33 cellular contexts compared by ENCODE assay signal in genomic region chr22:31728857-31729256, GRCh38.
"Had no signal": no experiment of that assay in that cellular context is flagged by ENCODE, and none has a peak within 500 bp of the region (broad histone marks: within the 10 kb centered on the region; RNA-seq: fewer than 3 reads in every experiment).

No MANE protein-coding gene starts in this region.

- H3K9me3 Mint-ChIP-seq: activated CD4-positive, alpha-beta T cell treated with anti-CD3 and anti-CD28 coated beads, Interleukin-2, amount 10 ng/mL, durations not matched to agents 7 days and 5 days; activated naive CD4-positive, alpha-beta T cell treated with anti-CD3 and anti-CD28 coated beads for 36 hours; activated naive CD4-positive, alpha-beta T cell treated with anti-CD3 and anti-CD28 coated beads, Interleukin-2, amount 50 U/mL, for 72 hours; activated T-cell treated with anti-CD3 and anti-CD28 coated beads, Interleukin-2, amount 50 U/mL, for 24 hours; activated T-helper 1 cell treated with anti-CD3 and anti-CD28 coated beads, Interleukin-12 subunit alpha, Interleukin-12 subunit beta, Interleukin-2, Interleukin-4 antibody, amounts not matched to agents 30 ng/mL and 10 ng/mL and 1 ng/mL, durations not matched to agents 14 hours and 24 hours and 36 hours; WTC11 had no signal

- DNase-seq: activated CD4-positive, alpha-beta T cell treated with anti-CD3 and anti-CD28 coated beads for 36 hours; activated CD4-positive, alpha-beta T cell treated with anti-CD3 and anti-CD28 coated beads, Interleukin-2, amount 10 ng/mL, durations not matched to agents 7 days and 5 days; activated CD4-positive, alpha-beta T cell treated with anti-CD3 and anti-CD28 coated beads, Interleukin-2, amount 50 U/mL, for 48 hours; activated CD8-positive, alpha-beta T cell treated with anti-CD3 and anti-CD28 coated beads, Interleukin-2, amount 10 ng/mL, durations not matched to agents 7 days and 5 days; activated gamma-delta T cell treated with Interleukin-2 at 50 U/mL for 16 hours; activated naive CD4-positive, alpha-beta T cell treated with anti-CD3 and anti-CD28 coated beads for 36 hours; activated T-cell treated with anti-CD3 and anti-CD28 coated beads, Interleukin-2, amount 50 U/mL, for 24 hours; body of pancreas; NCI-H1048; NCI-H1105 treated with DMSO at 0.1 percent for 48 hours; NCI-H1436; NCI-H1694; NCI-H1930; NCI-H2081 treated with DMSO at 0.1 percent for 48 hours; NCI-H226; NCI-H446 treated with DMSO at 0.1 percent for 48 hours; NCI-H524; NCI-H69; NCI-H82; PC-3; RPMI8226; SIG-M5; SW 1271; T-helper 1 cell; T-helper 2 cell; T-helper 9 cell had no signal

- H3K27me3 ChIP-seq: adrenal gland, body of pancreas, breast epithelium, Peyer's patch had no signal

- H3K36me3 ChIP-seq: breast epithelium had no signal

- H3K9me3 ChIP-seq: adrenal gland, body of pancreas, breast epithelium, Peyer's patch had no signal

- H3K4me1 ChIP-seq: breast epithelium had no signal

- H3K27ac Mint-ChIP-seq: activated CD4-positive, alpha-beta T cell treated with anti-CD3 and anti-CD28 coated beads for 36 hours; activated CD4-positive, alpha-beta T cell treated with anti-CD3 and anti-CD28 coated beads, Interleukin-2, amount 10 ng/mL, durations not matched to agents 7 days and 5 days; activated CD8-positive, alpha-beta T cell treated with anti-CD3 and anti-CD28 coated beads, Interleukin-2, amount 10 ng/mL, durations not matched to agents 7 days and 5 days; activated naive CD4-positive, alpha-beta T cell treated with anti-CD3 and anti-CD28 coated beads for 36 hours; activated naive CD4-positive, alpha-beta T cell treated with anti-CD3 and anti-CD28 coated beads, Interleukin-2, amount 50 U/mL, for 72 hours; activated T-cell treated with anti-CD3 and anti-CD28 coated beads, Interleukin-2, amount 50 U/mL, for 24 hours; activated T-helper 1 cell treated with anti-CD3 and anti-CD28 coated beads, Interleukin-12 subunit alpha, Interleukin-12 subunit beta, Interleukin-2, Interleukin-4 antibody, amounts not matched to agents 30 ng/mL and 10 ng/mL and 1 ng/mL, durations not matched to agents 14 hours and 24 hours and 36 hours; WTC11 had no signal

- H3K27me3 Mint-ChIP-seq: activated CD4-positive, alpha-beta T cell treated with anti-CD3 and anti-CD28 coated beads for 36 hours; activated CD4-positive, alpha-beta T cell treated with anti-CD3 and anti-CD28 coated beads, Interleukin-2, amount 10 ng/mL, durations not matched to agents 7 days and 5 days; activated T-cell treated with anti-CD3 and anti-CD28 coated beads, Interleukin-2, amount 50 U/mL, for 24 hours had no signal

- FAIRE-seq: astrocyte had no signal

- H3K4me3 Mint-ChIP-seq: activated CD4-positive, alpha-beta T cell treated with anti-CD3 and anti-CD28 coated beads for 36 hours; activated CD4-positive, alpha-beta T cell treated with anti-CD3 and anti-CD28 coated beads, Interleukin-2, amount 10 ng/mL, durations not matched to agents 7 days and 5 days; activated CD8-positive, alpha-beta T cell treated with anti-CD3 and anti-CD28 coated beads, Interleukin-2, amount 10 ng/mL, durations not matched to agents 7 days and 5 days; activated naive CD4-positive, alpha-beta T cell treated with anti-CD3 and anti-CD28 coated beads for 36 hours; activated T-cell treated with anti-CD3 and anti-CD28 coated beads, Interleukin-2, amount 50 U/mL, for 24 hours; activated T-helper 1 cell treated with anti-CD3 and anti-CD28 coated beads, Interleukin-12 subunit alpha, Interleukin-12 subunit beta, Interleukin-2, Interleukin-4 antibody, amounts not matched to agents 30 ng/mL and 10 ng/mL and 1 ng/mL, durations not matched to agents 14 hours and 24 hours and 36 hours; WTC11 had no signal

- H3K4me3 ChIP-seq: adrenal gland, body of pancreas, breast epithelium, Peyer's patch had no signal
